Comparison of ENCODE assay signal across 1 cellular context in the genomic region with DNA sequence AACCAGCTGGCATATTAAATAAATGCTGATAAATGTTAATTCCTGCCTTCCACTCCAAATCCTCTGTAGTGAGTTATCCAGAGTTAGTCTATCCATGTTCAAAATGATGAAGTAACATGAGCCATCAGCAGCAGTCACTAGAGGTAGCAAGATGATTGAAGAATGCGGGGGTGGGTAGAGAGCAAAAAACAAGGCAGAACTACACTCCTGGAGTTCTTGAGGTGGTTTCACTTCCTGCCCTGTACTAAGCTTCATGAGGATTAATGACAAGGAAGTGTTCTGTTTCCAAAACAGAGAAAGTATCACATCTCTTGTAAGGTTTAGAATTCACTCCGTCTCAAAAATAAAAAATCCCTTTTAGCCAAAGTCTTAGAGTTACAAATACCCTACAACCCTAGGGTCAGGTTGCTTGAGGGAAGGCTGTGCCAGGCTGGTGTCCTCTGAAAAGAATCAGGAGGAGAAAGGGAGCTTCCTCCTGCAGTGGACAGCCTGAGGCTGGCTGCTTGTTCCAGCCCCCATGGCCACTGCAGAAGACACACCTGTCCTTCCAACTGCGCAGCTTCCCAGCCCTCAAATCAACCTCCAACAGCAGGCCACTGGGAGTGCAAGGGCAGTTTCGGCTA.
TF ChIP-seq lines count a peak whose summit lies in the region.

No MANE protein-coding gene starts in this region.

TF ChIP-seq in GM12878, 131 proteins besides CTCF, POLR2A, EP300 and RAD21 (continued from another document):
- TF ChIP-seq ZNF592 (IDR thresholded peaks at IDR 0.05) (no peak), GATAD2B (conservative IDR thresholded peaks at IDR 0.05; ENCODE audit: low read depth) (peak; percentile 55; the same call in 1 of the 2 replicates), CBX5 (IDR thresholded peaks at IDR 0.05; ENCODE audit: low read depth) (peak; percentile 36; the same call in 1 of the 2 replicates), EGR1 (IDR thresholded peaks at IDR 0.05; ENCODE audit: borderline replicate concordance in 1 of 2, low read depth in 2 of 2, low read length in 2 of 2) (peak in 1 of 2 experiments; percentile 94; a peak in 2 of 3 replicates), PAX5 (IDR thresholded peaks at IDR 0.05; ENCODE audit: borderline replicate concordance, low read depth, low read length) (peak; percentile 37; the same call in 1 of the 2 replicates), MTA3 (IDR thresholded peaks at IDR 0.05; ENCODE audit: borderline replicate concordance, low read length) (no peak), BACH1 (IDR thresholded peaks at IDR 0.05; ENCODE audit: borderline replicate concordance) (peak; percentile 49; the same call in 1 of the 2 replicates), CREB1 (IDR thresholded peaks at IDR 0.05; ENCODE audit: low read depth) (0 out of 2 replicates have a peak, but pooled peaks have one; percentile 10), NR2C2 (IDR thresholded peaks at IDR 0.05; ENCODE audit: borderline replicate concordance, control insufficient read depth, insufficient read length, low read depth) (no peak), ZNF274 (IDR thresholded peaks at IDR 0.05; ENCODE audit: insufficient read depth, insufficient read length) (no peak), IKZF1 (conservative IDR thresholded peaks at IDR 0.05) (peak; percentile 96), NFIC (IDR thresholded peaks at IDR 0.05; ENCODE audit: low read depth, low read length) (peak; percentile 67), BCL11A (IDR thresholded peaks at IDR 0.05; ENCODE audit: low read depth, low read length) (peak; percentile 57; the same call in 1 of the 2 replicates), BMI1 (IDR thresholded peaks at IDR 0.05; ENCODE audit: borderline replicate concordance) (peak; percentile 50; the same call in 1 of the 2 replicates), EZH2 (IDR thresholded peaks at IDR 0.05; ENCODE audit: borderline replicate concordance, control insufficient read depth, low read depth, low read length) (no peak), CREM (IDR thresholded peaks at IDR 0.05; ENCODE audit: low read depth) (peak; percentile 28; the same call in 1 of the 2 replicates), MEF2A (IDR thresholded peaks at IDR 0.05; ENCODE audit: insufficient read depth, low read depth, low read length) (no peak), ETV6 (conservative IDR thresholded peaks at IDR 0.05 in 1 of 2, IDR thresholded peaks at IDR 0.05 in 1 of 2; ENCODE audit: borderline replicate concordance in 1 of 2, low read depth in 1 of 2) (peak in 1 of 2 experiments; percentile 95; a peak in 2 of 4 replicates), SPI1 (IDR thresholded peaks at IDR 0.05; ENCODE audit: borderline replicate concordance, insufficient read depth, low read depth, low read length) (peak; percentile 89), RCOR1 (conservative IDR thresholded peaks at IDR 0.05; ENCODE audit: low read depth, low read length) (no peak), EED (IDR thresholded peaks at IDR 0.05; ENCODE audit: low read depth) (peak; percentile 95), POLR2AphosphoS5 (IDR thresholded peaks at IDR 0.05; ENCODE audit: low read length) (no peak), ZNF24 (IDR thresholded peaks at IDR 0.05) (peak; percentile 60; the same call in 1 of the 2 replicates), ZBED1 (IDR thresholded peaks at IDR 0.05; ENCODE audit: borderline replicate concordance) (0 out of 2 replicates have a peak, but pooled peaks have one; percentile 38), SP1 (IDR thresholded peaks at IDR 0.05; ENCODE audit: low read depth, low read length) (no peak), CHD2 (IDR thresholded peaks at IDR 0.05; ENCODE audit: borderline replicate concordance, low read depth, low read length) (no peak), DPF2 (IDR thresholded peaks at IDR 0.05) (peak; percentile 88), IRF4 (IDR thresholded peaks at IDR 0.05; ENCODE audit: low read depth, low read length) (peak; percentile 54; the same call in 1 of the 2 replicates), SUPT20H (IDR thresholded peaks at IDR 0.05; ENCODE audit: borderline replicate concordance, control insufficient read depth, low read depth, low read length) (no peak), IKZF2 (IDR thresholded peaks at IDR 0.05) (peak; percentile 97), TCF3 (IDR thresholded peaks at IDR 0.05; ENCODE audit: borderline replicate concordance, insufficient read depth, low read depth, low read length) (no peak), NFXL1 (IDR thresholded peaks at IDR 0.05; ENCODE audit: borderline replicate concordance) (no peak), ZBTB40 (IDR thresholded peaks at IDR 0.05; ENCODE audit: borderline replicate concordance) (no peak), ATF7 (IDR thresholded peaks at IDR 0.05; ENCODE audit: low read depth) (peak; percentile 50; the same call in 1 of the 2 replicates), HDGF (IDR thresholded peaks at IDR 0.05) (no peak), MTA2 (IDR thresholded peaks at IDR 0.05; ENCODE audit: low read depth) (peak; percentile 82)
- TF ChIP-seq, protein P1, sequence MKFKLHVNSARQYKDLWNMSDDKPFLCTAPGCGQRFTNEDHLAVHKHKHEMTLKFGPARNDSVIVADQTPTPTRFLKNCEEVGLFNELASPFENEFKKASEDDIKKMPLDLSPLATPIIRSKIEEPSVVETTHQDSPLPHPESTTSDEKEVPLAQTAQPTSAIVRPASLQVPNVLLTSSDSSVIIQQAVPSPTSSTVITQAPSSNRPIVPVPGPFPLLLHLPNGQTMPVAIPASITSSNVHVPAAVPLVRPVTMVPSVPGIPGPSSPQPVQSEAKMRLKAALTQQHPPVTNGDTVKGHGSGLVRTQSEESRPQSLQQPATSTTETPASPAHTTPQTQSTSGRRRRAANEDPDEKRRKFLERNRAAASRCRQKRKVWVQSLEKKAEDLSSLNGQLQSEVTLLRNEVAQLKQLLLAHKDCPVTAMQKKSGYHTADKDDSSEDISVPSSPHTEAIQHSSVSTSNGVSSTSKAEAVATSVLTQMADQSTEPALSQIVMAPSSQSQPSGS (IDR thresholded peaks at IDR 0.05; ENCODE audit: low read length), result peak; percentile 51; the same call in 1 of the 2 replicates
- TF ChIP-seq, protein P2, sequence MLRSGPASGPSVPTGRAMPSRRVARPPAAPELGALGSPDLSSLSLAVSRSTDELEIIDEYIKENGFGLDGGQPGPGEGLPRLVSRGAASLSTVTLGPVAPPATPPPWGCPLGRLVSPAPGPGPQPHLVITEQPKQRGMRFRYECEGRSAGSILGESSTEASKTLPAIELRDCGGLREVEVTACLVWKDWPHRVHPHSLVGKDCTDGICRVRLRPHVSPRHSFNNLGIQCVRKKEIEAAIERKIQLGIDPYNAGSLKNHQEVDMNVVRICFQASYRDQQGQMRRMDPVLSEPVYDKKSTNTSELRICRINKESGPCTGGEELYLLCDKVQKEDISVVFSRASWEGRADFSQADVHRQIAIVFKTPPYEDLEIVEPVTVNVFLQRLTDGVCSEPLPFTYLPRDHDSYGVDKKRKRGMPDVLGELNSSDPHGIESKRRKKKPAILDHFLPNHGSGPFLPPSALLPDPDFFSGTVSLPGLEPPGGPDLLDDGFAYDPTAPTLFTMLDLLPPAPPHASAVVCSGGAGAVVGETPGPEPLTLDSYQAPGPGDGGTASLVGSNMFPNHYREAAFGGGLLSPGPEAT (IDR thresholded peaks at IDR 0.05; ENCODE audit: low read depth), result peak; percentile 91
- TF ChIP-seq, protein P3, sequence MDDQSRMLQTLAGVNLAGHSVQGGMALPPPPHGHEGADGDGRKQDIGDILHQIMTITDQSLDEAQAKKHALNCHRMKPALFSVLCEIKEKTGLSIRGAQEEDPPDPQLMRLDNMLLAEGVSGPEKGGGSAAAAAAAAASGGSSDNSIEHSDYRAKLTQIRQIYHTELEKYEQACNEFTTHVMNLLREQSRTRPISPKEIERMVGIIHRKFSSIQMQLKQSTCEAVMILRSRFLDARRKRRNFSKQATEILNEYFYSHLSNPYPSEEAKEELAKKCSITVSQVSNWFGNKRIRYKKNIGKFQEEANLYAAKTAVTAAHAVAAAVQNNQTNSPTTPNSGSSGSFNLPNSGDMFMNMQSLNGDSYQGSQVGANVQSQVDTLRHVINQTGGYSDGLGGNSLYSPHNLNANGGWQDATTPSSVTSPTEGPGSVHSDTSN (IDR thresholded peaks at IDR 0.05; ENCODE audit: insufficient replicate concordance, low read depth, low read length), result no peak
- TF ChIP-seq, protein P4, sequence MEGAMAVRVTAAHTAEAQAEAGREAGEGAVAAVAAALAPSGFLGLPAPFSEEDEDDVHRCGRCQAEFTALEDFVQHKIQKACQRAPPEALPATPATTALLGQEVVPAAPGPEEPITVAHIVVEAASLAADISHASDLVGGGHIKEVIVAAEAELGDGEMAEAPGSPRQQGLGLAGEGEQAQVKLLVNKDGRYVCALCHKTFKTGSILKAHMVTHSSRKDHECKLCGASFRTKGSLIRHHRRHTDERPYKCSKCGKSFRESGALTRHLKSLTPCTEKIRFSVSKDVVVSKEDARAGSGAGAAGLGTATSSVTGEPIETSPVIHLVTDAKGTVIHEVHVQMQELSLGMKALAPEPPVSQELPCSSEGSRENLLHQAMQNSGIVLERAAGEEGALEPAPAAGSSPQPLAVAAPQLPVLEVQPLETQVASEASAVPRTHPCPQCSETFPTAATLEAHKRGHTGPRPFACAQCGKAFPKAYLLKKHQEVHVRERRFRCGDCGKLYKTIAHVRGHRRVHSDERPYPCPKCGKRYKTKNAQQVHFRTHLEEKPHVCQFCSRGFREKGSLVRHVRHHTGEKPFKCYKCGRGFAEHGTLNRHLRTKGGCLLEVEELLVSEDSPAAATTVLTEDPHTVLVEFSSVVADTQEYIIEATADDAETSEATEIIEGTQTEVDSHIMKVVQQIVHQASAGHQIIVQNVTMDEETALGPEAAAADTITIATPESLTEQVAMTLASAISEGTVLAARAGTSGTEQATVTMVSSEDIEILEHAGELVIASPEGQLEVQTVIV (IDR thresholded peaks at IDR 0.05; ENCODE audit: borderline replicate concordance, partially characterized antibody), result no peak
- TF ChIP-seq, protein P5, sequence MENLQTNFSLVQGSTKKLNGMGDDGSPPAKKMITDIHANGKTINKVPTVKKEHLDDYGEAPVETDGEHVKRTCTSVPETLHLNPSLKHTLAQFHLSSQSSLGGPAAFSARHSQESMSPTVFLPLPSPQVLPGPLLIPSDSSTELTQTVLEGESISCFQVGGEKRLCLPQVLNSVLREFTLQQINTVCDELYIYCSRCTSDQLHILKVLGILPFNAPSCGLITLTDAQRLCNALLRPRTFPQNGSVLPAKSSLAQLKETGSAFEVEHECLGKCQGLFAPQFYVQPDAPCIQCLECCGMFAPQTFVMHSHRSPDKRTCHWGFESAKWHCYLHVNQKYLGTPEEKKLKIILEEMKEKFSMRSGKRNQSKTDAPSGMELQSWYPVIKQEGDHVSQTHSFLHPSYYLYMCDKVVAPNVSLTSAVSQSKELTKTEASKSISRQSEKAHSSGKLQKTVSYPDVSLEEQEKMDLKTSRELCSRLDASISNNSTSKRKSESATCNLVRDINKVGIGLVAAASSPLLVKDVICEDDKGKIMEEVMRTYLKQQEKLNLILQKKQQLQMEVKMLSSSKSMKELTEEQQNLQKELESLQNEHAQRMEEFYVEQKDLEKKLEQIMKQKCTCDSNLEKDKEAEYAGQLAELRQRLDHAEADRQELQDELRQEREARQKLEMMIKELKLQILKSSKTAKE (IDR thresholded peaks at IDR 0.05; ENCODE audit: low read depth, poor library complexity, severe bottlenecking), result peak; percentile 30
